22 cellular contexts compared by ENCODE assay signal in genomic region chr4:5371415-5372190, GRCh38.
DNase-seq lines count a peak whose midpoint lies in the region; ATAC-seq and TF ChIP-seq lines count a peak whose summit lies in the region.
"Had no signal": no experiment of that assay in that cellular context is flagged by ENCODE, and none has a peak within 500 bp of the region (broad histone marks: within the 10 kb centered on the region; RNA-seq: fewer than 3 reads in every experiment).

No MANE protein-coding gene starts in this region.

- H3K27me3 ChIP-seq in GM23248 (replicated peaks; ENCODE audit: insufficient read depth), result no peaks in the 10 kb centered on the region
- no peaks in the 10 kb centered on the region for H3K27me3 ChIP-seq in RWPE2 (ENCODE audit: insufficient read depth, poor library complexity, severe bottlenecking)
- H3K27me3 ChIP-seq in neural progenitor cell, result no peaks in the 10 kb centered on the region
- H3K27me3 ChIP-seq: BLaER1 treated with 17β-estradiol and CSF1 and Interleukin-3, amounts not matched to agents 10 nM and 100 nM; cardiac muscle cell had no signal

- H3K27ac ChIP-seq in GM23248 (peak overlapping the region; percentile 49), RWPE2 (ENCODE audit: poor library complexity, severe bottlenecking) (no peak overlapping the region), neural progenitor cell (no peak overlapping the region)
- H3K27ac ChIP-seq: BLaER1 treated with 17β-estradiol and CSF1 and Interleukin-3, amounts not matched to agents 10 nM and 100 nM; cardiac muscle cell had no signal

- no peaks in the 10 kb centered on the region for H3K9me3 ChIP-seq in GM23248 (ENCODE audit: low read depth)
- no peaks in the 10 kb centered on the region for H3K9me3 ChIP-seq in RWPE2 (ENCODE audit: severe bottlenecking)
- no peaks in the 10 kb centered on the region for H3K9me3 ChIP-seq in neural progenitor cell (ENCODE audit: low read depth)

- H3K27me3 Mint-ChIP-seq in neural progenitor cell (ENCODE audit: insufficient read depth, low read depth), result peaks cover 2% of the 10 kb centered on the region
- H3K27me3 Mint-ChIP-seq: activated naive CD4-positive, alpha-beta T cell treated with anti-CD3 and anti-CD28 coated beads, Interleukin-2, amount 50 U/mL, for 24 hours had no signal

- H3K9me3 Mint-ChIP-seq in neural progenitor cell, result no peaks in the 10 kb centered on the region

- H3K4me3 Mint-ChIP-seq in neural progenitor cell, result no peak overlapping the region
- H3K4me3 Mint-ChIP-seq: activated naive CD4-positive, alpha-beta T cell treated with anti-CD3 and anti-CD28 coated beads, Interleukin-2, amount 50 U/mL, for 24 hours; effector memory CD8-positive, alpha-beta T cell had no signal

- no peaks in the 10 kb centered on the region for H3K9me2 ChIP-seq in GM23248 (ENCODE audit: insufficient read depth)

- ATAC-seq in RWPE2 (ENCODE audit: low read depth), result peak; percentile 33; the same call in 2 of the 3 replicates
- ATAC-seq in GM21528 (IDR thresholded peaks at IDR 0.05; ENCODE audit: low FRiP score, unreplicated experiment), result no peak
- ATAC-seq: effector memory CD8-positive, alpha-beta T cell; GM12878; left colon; sciatic nerve; SK-N-SH treated with all-trans-retinoic acid at 6 μM for 48 hours had no signal

- no peaks in the 10 kb centered on the region for H3K4me1 Mint-ChIP-seq in neural progenitor cell
- H3K4me1 Mint-ChIP-seq: activated naive CD4-positive, alpha-beta T cell treated with anti-CD3 and anti-CD28 coated beads, Interleukin-2, amount 50 U/mL, for 24 hours had no signal

- H3K79me2 ChIP-seq in GM23248 (ENCODE audit: insufficient read depth) (no peaks in the 10 kb centered on the region), neural progenitor cell (ENCODE audit: low read depth) (no peaks in the 10 kb centered on the region)

- no peak overlapping the region for H3K27ac Mint-ChIP-seq in neural progenitor cell
- H3K27ac Mint-ChIP-seq: activated naive CD4-positive, alpha-beta T cell treated with anti-CD3 and anti-CD28 coated beads, Interleukin-2, amount 50 U/mL, for 24 hours; effector memory CD8-positive, alpha-beta T cell had no signal

- H4K20me1 ChIP-seq in GM23248 (ENCODE audit: insufficient read depth), result no peaks in the 10 kb centered on the region
- no peaks in the 10 kb centered on the region for H4K20me1 ChIP-seq in neural progenitor cell (ENCODE audit: low read depth)
- H4K20me1 ChIP-seq: BLaER1 treated with 17β-estradiol and CSF1 and Interleukin-3, amounts not matched to agents 10 nM and 100 nM had no signal

- WGBS in GM23248 (ENCODE audit: low coverage in 1 of 2, low lambda C conversion rate in 2 of 2, missing lambda C conversion rate in 2 of 2), 2 experiments, result 42 to 63% methylated on average over 8 of the region's 8 CpGs

- H3K9ac ChIP-seq in GM23248 (peak overlapping the region; percentile 47; the same call in 1 of the 2 replicates), neural progenitor cell (no peak overlapping the region)
- H3K9ac ChIP-seq: BLaER1 treated with 17β-estradiol and CSF1 and Interleukin-3, amounts not matched to agents 10 nM and 100 nM had no signal

- H2AFZ ChIP-seq in GM23248, result no peak overlapping the region
- no peak overlapping the region for H2AFZ ChIP-seq in neural progenitor cell (replicated peaks)

- no peaks in the 10 kb centered on the region for H3K36me3 Mint-ChIP-seq in neural progenitor cell
- H3K36me3 Mint-ChIP-seq: activated naive CD4-positive, alpha-beta T cell treated with anti-CD3 and anti-CD28 coated beads, Interleukin-2, amount 50 U/mL, for 24 hours had no signal

- TF ChIP-seq CTCF in AG10803 (conservative IDR thresholded peaks at IDR 0.05; ENCODE audit: low read length), result no peak
- no peak for TF ChIP-seq CTCF in RWPE2 (IDR thresholded peaks at IDR 0.05; ENCODE audit: poor library complexity, severe bottlenecking)
- TF ChIP-seq CTCF in neural progenitor cell (IDR thresholded peaks at IDR 0.05), result no peak

- no peaks in the 10 kb centered on the region for H3K36me3 ChIP-seq in GM23248 (ENCODE audit: low read depth)
- no peaks in the 10 kb centered on the region for H3K36me3 ChIP-seq in RWPE2 (ENCODE audit: low read depth)
- no peaks in the 10 kb centered on the region for H3K36me3 ChIP-seq in neural progenitor cell
- H3K36me3 ChIP-seq: BLaER1 treated with 17β-estradiol and CSF1 and Interleukin-3, amounts not matched to agents 10 nM and 100 nM; cardiac muscle cell had no signal

- H3K4me2 ChIP-seq in GM23248 (ENCODE audit: unreplicated experiment), result no peak overlapping the region
- H3K4me2 ChIP-seq in neural progenitor cell, result no peak overlapping the region
- H3K4me2 ChIP-seq: BLaER1 treated with 17β-estradiol and CSF1 and Interleukin-3, amounts not matched to agents 10 nM and 100 nM had no signal

- DNase-seq in AG10803 (ENCODE audit: low read depth), result peak; percentile 92
- DNase-seq in GM23248, result peak; percentile 59
- no peak for DNase-seq in RWPE2 (ENCODE audit: low spot score)
- DNase-seq in kidney tubule cell (ENCODE audit: low spot score), result peak; percentile 66
- DNase-seq in DMS153 (lab: John Stamatoyannopoulos, UW), result no peak
- no peak for DNase-seq in GOT3 (lab: John Stamatoyannopoulos, UW)
- DNase-seq in neural progenitor cell (ENCODE audit: low spot score), result no peak
- DNase-seq: activated CD4-positive, alpha-beta T cell treated with anti-CD3 and anti-CD28 coated beads for 48 hours; DMS79; effector memory CD8-positive, alpha-beta T cell; hypothalamus; left colon; NCI-H1694; stimulated activated CD4-positive, alpha-beta T cell treated with anti-CD3 and anti-CD28 coated beads, Interleukin-4, amount 100 ng/mL, for 24 hours; stimulated activated CD8-positive, alpha-beta memory T cell treated with anti-CD3 and anti-CD28 coated beads, Interleukin-4, amount 100 ng/mL, for 48 hours had no signal

- H3K4me3 ChIP-seq in AG10803 (ENCODE audit: low read length) (no peak overlapping the region), GM23248 (no peak overlapping the region), RWPE2 (ENCODE audit: severe bottlenecking) (no peak overlapping the region), neural progenitor cell (no peak overlapping the region)
- H3K4me3 ChIP-seq: BLaER1 treated with 17β-estradiol and CSF1 and Interleukin-3, amounts not matched to agents 10 nM and 100 nM; cardiac muscle cell; GM12878 had no signal

- H3F3A ChIP-seq in GM23248 (ENCODE audit: insufficient read depth) (peaks cover 8% of the 10 kb centered on the region; the same call in 1 of the 2 replicates), neural progenitor cell (ENCODE audit: low read depth) (no peaks in the 10 kb centered on the region)

- in situ Hi-C loops in GM23248 (cut with MboI), result no loop called here

- peaks cover 13% of the 10 kb centered on the region for H3K4me1 ChIP-seq in GM23248 (ENCODE audit: insufficient read depth)
- H3K4me1 ChIP-seq in RWPE2 (ENCODE audit: insufficient read depth, poor library complexity, severe bottlenecking), result peaks cover 10% of the 10 kb centered on the region
- no peaks in the 10 kb centered on the region for H3K4me1 ChIP-seq in neural progenitor cell
- H3K4me1 ChIP-seq: BLaER1 treated with 17β-estradiol and CSF1 and Interleukin-3, amounts not matched to agents 10 nM and 100 nM had no signal

Comparison
In these comparisons a context has a peak if more than half of its experiments do, and no peak if none do; other contexts are left out.
1. DNase-seq: peak in AG10803 (single experiment), GM23248 (single experiment) and kidney tubule cell (single experiment); none in RWPE2 (single experiment), DMS153 (single experiment), GOT3 (single experiment) and neural progenitor cell (single experiment).